1 cellular context compared by ENCODE assay signal in the genomic region with DNA sequence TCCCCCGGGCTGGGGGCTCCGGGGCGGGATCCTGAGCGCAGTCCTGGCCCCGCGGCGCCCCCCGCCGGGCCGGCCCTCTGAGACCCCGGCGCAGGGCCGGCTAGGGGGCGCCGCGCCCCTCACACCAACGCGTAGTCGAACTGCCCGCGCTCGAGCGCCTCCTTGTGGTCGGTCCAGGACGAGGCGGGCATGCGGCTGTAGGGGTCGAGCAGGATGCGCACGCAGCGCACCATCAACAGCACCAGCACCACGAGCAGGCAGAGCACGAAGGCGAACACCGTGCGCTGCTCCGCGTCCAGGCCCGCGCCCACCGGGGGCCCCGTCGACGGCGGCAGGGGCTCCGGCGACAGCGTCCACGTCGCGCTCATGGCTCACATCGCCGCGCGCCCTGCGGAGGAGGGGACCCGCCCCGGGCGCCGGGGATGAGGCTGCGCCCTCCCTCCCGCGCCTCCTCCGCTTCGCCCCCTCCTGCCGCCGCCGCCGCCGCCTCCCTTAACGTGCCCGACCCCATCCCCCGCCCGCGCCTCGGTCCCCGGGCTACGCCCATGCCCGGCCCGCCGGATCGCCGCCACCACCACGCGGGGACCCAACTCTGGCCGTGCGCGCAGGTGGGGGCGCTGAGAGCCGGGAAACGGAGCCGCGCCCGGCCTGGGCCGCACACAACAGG.
A peak's percentile ranks its signal among the peaks of the same experiment; 100 is the strongest.
TF ChIP-seq lines count a peak whose summit lies in the region.

No MANE protein-coding gene starts in this region.

TF ChIP-seq in HepG2, 621 proteins besides CTCF, POLR2A, EP300 and RAD21 (continued from another document and continues in another):
- TF ChIP-seq, protein P1, sequence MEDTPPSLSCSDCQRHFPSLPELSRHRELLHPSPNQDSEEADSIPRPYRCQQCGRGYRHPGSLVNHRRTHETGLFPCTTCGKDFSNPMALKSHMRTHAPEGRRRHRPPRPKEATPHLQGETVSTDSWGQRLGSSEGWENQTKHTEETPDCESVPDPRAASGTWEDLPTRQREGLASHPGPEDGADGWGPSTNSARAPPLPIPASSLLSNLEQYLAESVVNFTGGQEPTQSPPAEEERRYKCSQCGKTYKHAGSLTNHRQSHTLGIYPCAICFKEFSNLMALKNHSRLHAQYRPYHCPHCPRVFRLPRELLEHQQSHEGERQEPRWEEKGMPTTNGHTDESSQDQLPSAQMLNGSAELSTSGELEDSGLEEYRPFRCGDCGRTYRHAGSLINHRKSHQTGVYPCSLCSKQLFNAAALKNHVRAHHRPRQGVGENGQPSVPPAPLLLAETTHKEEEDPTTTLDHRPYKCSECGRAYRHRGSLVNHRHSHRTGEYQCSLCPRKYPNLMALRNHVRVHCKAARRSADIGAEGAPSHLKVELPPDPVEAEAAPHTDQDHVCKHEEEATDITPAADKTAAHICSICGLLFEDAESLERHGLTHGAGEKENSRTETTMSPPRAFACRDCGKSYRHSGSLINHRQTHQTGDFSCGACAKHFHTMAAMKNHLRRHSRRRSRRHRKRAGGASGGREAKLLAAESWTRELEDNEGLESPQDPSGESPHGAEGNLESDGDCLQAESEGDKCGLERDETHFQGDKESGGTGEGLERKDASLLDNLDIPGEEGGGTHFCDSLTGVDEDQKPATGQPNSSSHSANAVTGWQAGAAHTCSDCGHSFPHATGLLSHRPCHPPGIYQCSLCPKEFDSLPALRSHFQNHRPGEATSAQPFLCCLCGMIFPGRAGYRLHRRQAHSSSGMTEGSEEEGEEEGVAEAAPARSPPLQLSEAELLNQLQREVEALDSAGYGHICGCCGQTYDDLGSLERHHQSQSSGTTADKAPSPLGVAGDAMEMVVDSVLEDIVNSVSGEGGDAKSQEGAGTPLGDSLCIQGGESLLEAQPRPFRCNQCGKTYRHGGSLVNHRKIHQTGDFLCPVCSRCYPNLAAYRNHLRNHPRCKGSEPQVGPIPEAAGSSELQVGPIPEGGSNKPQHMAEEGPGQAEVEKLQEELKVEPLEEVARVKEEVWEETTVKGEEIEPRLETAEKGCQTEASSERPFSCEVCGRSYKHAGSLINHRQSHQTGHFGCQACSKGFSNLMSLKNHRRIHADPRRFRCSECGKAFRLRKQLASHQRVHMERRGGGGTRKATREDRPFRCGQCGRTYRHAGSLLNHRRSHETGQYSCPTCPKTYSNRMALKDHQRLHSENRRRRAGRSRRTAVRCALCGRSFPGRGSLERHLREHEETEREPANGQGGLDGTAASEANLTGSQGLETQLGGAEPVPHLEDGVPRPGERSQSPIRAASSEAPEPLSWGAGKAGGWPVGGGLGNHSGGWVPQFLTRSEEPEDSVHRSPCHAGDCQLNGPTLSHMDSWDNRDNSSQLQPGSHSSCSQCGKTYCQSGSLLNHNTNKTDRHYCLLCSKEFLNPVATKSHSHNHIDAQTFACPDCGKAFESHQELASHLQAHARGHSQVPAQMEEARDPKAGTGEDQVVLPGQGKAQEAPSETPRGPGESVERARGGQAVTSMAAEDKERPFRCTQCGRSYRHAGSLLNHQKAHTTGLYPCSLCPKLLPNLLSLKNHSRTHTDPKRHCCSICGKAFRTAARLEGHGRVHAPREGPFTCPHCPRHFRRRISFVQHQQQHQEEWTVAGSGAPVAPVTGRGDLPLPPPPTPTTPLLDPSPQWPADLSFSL (CRISPR knock-in tag; IDR thresholded peaks at IDR 0.05), result no peak
- peak; percentile 63; the same call in 1 of the 2 replicates for TF ChIP-seq TBX2 (CRISPR knock-in tag; IDR thresholded peaks at IDR 0.05; ENCODE audit: borderline replicate concordance)
- peak; percentile 82; the same call in 1 of the 2 replicates for TF ChIP-seq BORCS8-MEF2B (CRISPR knock-in tag; IDR thresholded peaks at IDR 0.05)
- TF ChIP-seq ERF (CRISPR knock-in tag; IDR thresholded peaks at IDR 0.05), result peak; percentile 86
- TF ChIP-seq ZNF703 (CRISPR knock-in tag; IDR thresholded peaks at IDR 0.05; ENCODE audit: borderline replicate concordance), result no peak
- TF ChIP-seq, protein P2, sequence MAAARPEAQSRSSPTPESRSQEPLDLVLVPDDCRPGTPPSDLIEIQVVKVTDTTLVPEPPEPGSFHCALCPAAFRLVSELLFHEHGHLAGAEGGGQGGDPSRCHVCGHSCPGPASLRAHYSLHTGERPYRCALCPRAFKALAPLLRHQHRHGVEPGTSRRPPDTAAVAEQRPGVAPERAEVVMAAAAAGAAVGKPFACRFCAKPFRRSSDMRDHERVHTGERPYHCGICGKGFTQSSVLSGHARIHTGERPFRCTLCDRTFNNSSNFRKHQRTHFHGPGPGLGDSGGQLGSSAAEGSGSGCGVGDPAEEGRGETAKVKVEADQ (CRISPR knock-in tag; IDR thresholded peaks at IDR 0.05; ENCODE audit: borderline replicate concordance), result 0 out of 2 replicates have a peak, but pooled peaks have one; percentile 40
- no peak for TF ChIP-seq ZFP1 (CRISPR knock-in tag; IDR thresholded peaks at IDR 0.05)
- TF ChIP-seq ZFYVE20 (CRISPR knock-in tag; IDR thresholded peaks at IDR 0.05; ENCODE audit: borderline replicate concordance, low read depth), result peak; percentile 92
- peak; percentile 92 for TF ChIP-seq ZSCAN21 (CRISPR knock-in tag; IDR thresholded peaks at IDR 0.05; ENCODE audit: borderline replicate concordance)
- TF ChIP-seq ZNF333 (CRISPR knock-in tag; IDR thresholded peaks at IDR 0.05; ENCODE audit: borderline replicate concordance), result no peak
- TF ChIP-seq ZNF382 (CRISPR knock-in tag; IDR thresholded peaks at IDR 0.05; ENCODE audit: borderline replicate concordance), result no peak
- peak in 1 of 2 experiments; percentile 57; a peak in 2 of 4 replicates for TF ChIP-seq KLF16 (CRISPR knock-in tag; IDR thresholded peaks at IDR 0.05)
- TF ChIP-seq, protein P3, sequence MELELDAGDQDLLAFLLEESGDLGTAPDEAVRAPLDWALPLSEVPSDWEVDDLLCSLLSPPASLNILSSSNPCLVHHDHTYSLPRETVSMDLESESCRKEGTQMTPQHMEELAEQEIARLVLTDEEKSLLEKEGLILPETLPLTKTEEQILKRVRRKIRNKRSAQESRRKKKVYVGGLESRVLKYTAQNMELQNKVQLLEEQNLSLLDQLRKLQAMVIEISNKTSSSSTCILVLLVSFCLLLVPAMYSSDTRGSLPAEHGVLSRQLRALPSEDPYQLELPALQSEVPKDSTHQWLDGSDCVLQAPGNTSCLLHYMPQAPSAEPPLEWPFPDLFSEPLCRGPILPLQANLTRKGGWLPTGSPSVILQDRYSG (CRISPR knock-in tag; IDR thresholded peaks at IDR 0.05), result peak; percentile 87; the same call in 1 of the 2 replicates
- TF ChIP-seq, protein P4, sequence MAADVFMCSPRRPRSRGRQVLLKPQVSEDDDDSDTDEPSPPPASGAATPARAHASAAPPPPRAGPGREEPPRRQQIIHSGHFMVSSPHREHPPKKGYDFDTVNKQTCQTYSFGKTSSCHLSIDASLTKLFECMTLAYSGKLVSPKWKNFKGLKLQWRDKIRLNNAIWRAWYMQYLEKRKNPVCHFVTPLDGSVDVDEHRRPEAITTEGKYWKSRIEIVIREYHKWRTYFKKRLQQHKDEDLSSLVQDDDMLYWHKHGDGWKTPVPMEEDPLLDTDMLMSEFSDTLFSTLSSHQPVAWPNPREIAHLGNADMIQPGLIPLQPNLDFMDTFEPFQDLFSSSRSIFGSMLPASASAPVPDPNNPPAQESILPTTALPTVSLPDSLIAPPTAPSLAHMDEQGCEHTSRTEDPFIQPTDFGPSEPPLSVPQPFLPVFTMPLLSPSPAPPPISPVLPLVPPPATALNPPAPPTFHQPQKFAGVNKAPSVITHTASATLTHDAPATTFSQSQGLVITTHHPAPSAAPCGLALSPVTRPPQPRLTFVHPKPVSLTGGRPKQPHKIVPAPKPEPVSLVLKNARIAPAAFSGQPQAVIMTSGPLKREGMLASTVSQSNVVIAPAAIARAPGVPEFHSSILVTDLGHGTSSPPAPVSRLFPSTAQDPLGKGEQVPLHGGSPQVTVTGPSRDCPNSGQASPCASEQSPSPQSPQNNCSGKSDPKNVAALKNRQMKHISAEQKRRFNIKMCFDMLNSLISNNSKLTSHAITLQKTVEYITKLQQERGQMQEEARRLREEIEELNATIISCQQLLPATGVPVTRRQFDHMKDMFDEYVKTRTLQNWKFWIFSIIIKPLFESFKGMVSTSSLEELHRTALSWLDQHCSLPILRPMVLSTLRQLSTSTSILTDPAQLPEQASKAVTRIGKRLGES (CRISPR knock-in tag; IDR thresholded peaks at IDR 0.05; ENCODE audit: borderline replicate concordance), result peak; percentile 43; the same call in 1 of the 2 replicates
- no peak for TF ChIP-seq MTF2 (CRISPR knock-in tag; IDR thresholded peaks at IDR 0.05; ENCODE audit: borderline replicate concordance)
- TF ChIP-seq MED1 (CRISPR knock-in tag; IDR thresholded peaks at IDR 0.05), result peak; percentile 47
- no peak; the same call in 1 of the 2 replicates for TF ChIP-seq ZNF720 (CRISPR knock-in tag; IDR thresholded peaks at IDR 0.05)
- TF ChIP-seq, protein P5, sequence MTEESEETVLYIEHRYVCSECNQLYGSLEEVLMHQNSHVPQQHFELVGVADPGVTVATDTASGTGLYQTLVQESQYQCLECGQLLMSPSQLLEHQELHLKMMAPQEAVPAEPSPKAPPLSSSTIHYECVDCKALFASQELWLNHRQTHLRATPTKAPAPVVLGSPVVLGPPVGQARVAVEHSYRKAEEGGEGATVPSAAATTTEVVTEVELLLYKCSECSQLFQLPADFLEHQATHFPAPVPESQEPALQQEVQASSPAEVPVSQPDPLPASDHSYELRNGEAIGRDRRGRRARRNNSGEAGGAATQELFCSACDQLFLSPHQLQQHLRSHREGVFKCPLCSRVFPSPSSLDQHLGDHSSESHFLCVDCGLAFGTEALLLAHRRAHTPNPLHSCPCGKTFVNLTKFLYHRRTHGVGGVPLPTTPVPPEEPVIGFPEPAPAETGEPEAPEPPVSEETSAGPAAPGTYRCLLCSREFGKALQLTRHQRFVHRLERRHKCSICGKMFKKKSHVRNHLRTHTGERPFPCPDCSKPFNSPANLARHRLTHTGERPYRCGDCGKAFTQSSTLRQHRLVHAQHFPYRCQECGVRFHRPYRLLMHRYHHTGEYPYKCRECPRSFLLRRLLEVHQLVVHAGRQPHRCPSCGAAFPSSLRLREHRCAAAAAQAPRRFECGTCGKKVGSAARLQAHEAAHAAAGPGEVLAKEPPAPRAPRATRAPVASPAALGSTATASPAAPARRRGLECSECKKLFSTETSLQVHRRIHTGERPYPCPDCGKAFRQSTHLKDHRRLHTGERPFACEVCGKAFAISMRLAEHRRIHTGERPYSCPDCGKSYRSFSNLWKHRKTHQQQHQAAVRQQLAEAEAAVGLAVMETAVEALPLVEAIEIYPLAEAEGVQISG (CRISPR knock-in tag; IDR thresholded peaks at IDR 0.05), result peak; percentile 77
- peak; percentile 47 for TF ChIP-seq YY1 (IDR thresholded peaks at IDR 0.05; ENCODE audit: insufficient read depth, insufficient replicate concordance, low read depth, low read length)
- TF ChIP-seq, protein P6, sequence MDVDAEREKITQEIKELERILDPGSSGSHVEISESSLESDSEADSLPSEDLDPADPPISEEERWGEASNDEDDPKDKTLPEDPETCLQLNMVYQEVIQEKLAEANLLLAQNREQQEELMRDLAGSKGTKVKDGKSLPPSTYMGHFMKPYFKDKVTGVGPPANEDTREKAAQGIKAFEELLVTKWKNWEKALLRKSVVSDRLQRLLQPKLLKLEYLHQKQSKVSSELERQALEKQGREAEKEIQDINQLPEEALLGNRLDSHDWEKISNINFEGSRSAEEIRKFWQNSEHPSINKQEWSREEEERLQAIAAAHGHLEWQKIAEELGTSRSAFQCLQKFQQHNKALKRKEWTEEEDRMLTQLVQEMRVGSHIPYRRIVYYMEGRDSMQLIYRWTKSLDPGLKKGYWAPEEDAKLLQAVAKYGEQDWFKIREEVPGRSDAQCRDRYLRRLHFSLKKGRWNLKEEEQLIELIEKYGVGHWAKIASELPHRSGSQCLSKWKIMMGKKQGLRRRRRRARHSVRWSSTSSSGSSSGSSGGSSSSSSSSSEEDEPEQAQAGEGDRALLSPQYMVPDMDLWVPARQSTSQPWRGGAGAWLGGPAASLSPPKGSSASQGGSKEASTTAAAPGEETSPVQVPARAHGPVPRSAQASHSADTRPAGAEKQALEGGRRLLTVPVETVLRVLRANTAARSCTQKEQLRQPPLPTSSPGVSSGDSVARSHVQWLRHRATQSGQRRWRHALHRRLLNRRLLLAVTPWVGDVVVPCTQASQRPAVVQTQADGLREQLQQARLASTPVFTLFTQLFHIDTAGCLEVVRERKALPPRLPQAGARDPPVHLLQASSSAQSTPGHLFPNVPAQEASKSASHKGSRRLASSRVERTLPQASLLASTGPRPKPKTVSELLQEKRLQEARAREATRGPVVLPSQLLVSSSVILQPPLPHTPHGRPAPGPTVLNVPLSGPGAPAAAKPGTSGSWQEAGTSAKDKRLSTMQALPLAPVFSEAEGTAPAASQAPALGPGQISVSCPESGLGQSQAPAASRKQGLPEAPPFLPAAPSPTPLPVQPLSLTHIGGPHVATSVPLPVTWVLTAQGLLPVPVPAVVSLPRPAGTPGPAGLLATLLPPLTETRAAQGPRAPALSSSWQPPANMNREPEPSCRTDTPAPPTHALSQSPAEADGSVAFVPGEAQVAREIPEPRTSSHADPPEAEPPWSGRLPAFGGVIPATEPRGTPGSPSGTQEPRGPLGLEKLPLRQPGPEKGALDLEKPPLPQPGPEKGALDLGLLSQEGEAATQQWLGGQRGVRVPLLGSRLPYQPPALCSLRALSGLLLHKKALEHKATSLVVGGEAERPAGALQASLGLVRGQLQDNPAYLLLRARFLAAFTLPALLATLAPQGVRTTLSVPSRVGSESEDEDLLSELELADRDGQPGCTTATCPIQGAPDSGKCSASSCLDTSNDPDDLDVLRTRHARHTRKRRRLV (CRISPR knock-in tag; IDR thresholded peaks at IDR 0.05), result no peak
- peak; percentile 85 for TF ChIP-seq ZNF724P (CRISPR knock-in tag; IDR thresholded peaks at IDR 0.05; ENCODE audit: borderline replicate concordance)
- no peak for TF ChIP-seq FOXK2 (IDR thresholded peaks at IDR 0.05)
- TF ChIP-seq SP2 (CRISPR knock-in tag; IDR thresholded peaks at IDR 0.05), result peak; percentile 41; the same call in 1 of the 2 replicates
- no peak for TF ChIP-seq SMAD1 (CRISPR knock-in tag; IDR thresholded peaks at IDR 0.05; ENCODE audit: borderline replicate concordance, low read depth)
- peak; percentile 67; the same call in 1 of the 2 replicates for TF ChIP-seq ZNF749 (CRISPR knock-in tag; IDR thresholded peaks at IDR 0.05; ENCODE audit: borderline replicate concordance)
- TF ChIP-seq DNMT1 (CRISPR knock-in tag; IDR thresholded peaks at IDR 0.05), result peak; percentile 75; the same call in 1 of the 2 replicates
- TF ChIP-seq ZNF776 (CRISPR knock-in tag; IDR thresholded peaks at IDR 0.05), result peak; percentile 84
- TF ChIP-seq SALL2 (CRISPR knock-in tag; IDR thresholded peaks at IDR 0.05), result peak; percentile 84
- no peak for TF ChIP-seq LCORL (IDR thresholded peaks at IDR 0.05)
- TF ChIP-seq LCORL (CRISPR knock-in tag; IDR thresholded peaks at IDR 0.05), result peak; percentile 47; the same call in 1 of the 2 replicates
- TF ChIP-seq STAG1 (CRISPR knock-in tag; IDR thresholded peaks at IDR 0.05), result peak; percentile 73
- peak; percentile 95 for TF ChIP-seq ZBTB7A (CRISPR knock-in tag; IDR thresholded peaks at IDR 0.05)
